ENCODE assay signal across 8 cellular contexts in the genomic region with DNA sequence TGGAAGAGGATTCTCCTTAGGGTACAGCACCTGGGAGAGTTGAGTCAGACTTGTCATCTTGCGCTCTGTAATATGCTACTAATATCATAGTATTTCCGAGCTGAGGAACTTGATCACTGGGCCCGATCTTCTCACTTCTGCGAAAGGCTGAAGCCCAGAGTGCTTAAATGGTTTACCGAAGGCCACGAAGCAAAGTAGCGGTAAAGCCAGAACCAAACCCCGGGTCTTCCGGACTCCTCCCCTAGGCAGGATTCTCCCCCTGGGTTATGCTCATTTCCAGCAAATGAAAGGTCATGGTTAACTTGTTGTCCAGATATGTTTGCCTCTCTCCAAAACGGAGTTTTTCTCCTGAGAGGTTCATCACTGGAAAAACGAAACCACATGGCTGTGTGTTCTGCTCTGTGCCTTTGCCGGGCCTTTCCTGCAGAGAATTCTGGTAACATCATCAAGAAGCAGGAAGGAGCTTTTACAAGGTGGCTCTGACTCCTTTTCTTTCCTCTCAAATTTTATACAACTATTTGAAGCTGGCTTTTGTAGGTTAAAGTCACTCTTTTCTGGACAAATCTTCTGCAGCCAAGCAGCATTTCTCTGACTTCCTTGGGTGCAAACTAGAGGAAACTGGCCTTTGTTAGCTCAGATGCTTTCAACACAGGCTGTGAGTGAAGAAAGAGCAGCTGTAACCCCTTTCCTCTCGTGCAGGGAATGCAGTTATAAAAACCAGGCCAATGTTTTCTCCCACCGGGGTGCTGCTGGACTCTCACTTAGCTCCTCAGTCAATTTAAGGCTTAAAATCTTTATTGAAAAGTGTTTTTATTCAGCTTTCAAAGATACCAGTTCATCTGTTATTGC. TPM values are rescaled to one million over a fixed set of nuclear protein-coding genes. Genes with fewer than 3 reads are reported as not detected.
DNase-seq lines count a peak whose midpoint lies in the region; ATAC-seq, FAIRE-seq and TF ChIP-seq lines count a peak whose summit lies in the region.

No MANE protein-coding gene starts in this region.

- H3K27ac ChIP-seq in right cardiac atrium (ENCODE audit: low read length) = peak overlapping the region; percentile 25

- H3K36me3 Mint-ChIP-seq in activated CD8-positive, alpha-beta T cell treated with anti-CD3 and anti-CD28 coated beads, Interleukin-2, amount 10 ng/mL, durations not matched to agents 7 days and 5 days (ENCODE audit: low read depth) = peaks cover 41% of the 10 kb centered on the region
- no peaks in the 10 kb centered on the region for H3K36me3 Mint-ChIP-seq in stimulated activated memory B cell treated with anti-CD40 and anti-IgM and Interleukin-4, amounts not matched to agents 10 μg/mL and 1 μg/mL and 100 μg/mL, for 72 hours

- H3K9me3 Mint-ChIP-seq in activated CD8-positive, alpha-beta T cell treated with anti-CD3 and anti-CD28 coated beads, Interleukin-2, amount 10 ng/mL, durations not matched to agents 7 days and 5 days (ENCODE audit: insufficient read depth) = no peaks in the 10 kb centered on the region
- H3K9me3 Mint-ChIP-seq in stimulated activated memory B cell treated with anti-CD40 and anti-IgM and Interleukin-4, amounts not matched to agents 10 μg/mL and 1 μg/mL and 100 μg/mL, for 72 hours = no peaks in the 10 kb centered on the region

- H3K27ac Mint-ChIP-seq in activated CD8-positive, alpha-beta T cell treated with anti-CD3 and anti-CD28 coated beads, Interleukin-2, amount 10 ng/mL, durations not matched to agents 7 days and 5 days = peak overlapping the region; percentile 86
- H3K27ac Mint-ChIP-seq in stimulated activated memory B cell treated with anti-CD40 and anti-IgM and Interleukin-4, amounts not matched to agents 10 μg/mL and 1 μg/mL and 100 μg/mL, for 72 hours = peak overlapping the region; percentile 10

- FAIRE-seq in D721Med (lab: Jason Lieb, UNC) = no peak

- H3K4me1 ChIP-seq in right cardiac atrium (ENCODE audit: control insufficient read depth, insufficient read depth, low read length) = no peaks in the 10 kb centered on the region

- H3K4me3 ChIP-seq in right cardiac atrium (ENCODE audit: low read length) = peak overlapping the region; percentile 19

- ATAC-seq in HG02870 (IDR thresholded peaks at IDR 0.05; ENCODE audit: unreplicated experiment) (peak; percentile 44), right cardiac atrium (peak; percentile 47 to 57), GM18505 (IDR thresholded peaks at IDR 0.05; ENCODE audit: unreplicated experiment) (no peak)
- ATAC-seq in activated CD8-positive, alpha-beta T cell treated with anti-CD3 and anti-CD28 coated beads, Interleukin-2, amount 10 ng/mL, durations not matched to agents 7 days and 5 days = peak; percentile 54
- ATAC-seq in stimulated activated memory B cell treated with anti-CD40 and anti-IgM and Interleukin-4, amounts not matched to agents 10 μg/mL and 1 μg/mL and 100 μg/mL, for 72 hours = no peak

- no peak for TF ChIP-seq POLR2A in GM18505 (IDR thresholded peaks at IDR 0.05; ENCODE audit: borderline replicate concordance, extremely low read depth, insufficient read depth, insufficient read length)

- no peaks in the 10 kb centered on the region for H3K27me3 ChIP-seq in right cardiac atrium (ENCODE audit: control insufficient read depth, insufficient read depth)

- peak; percentile 40 for DNase-seq in activated CD8-positive, alpha-beta T cell treated with anti-CD3 and anti-CD28 coated beads, Interleukin-2, amount 10 ng/mL, durations not matched to agents 7 days and 5 days
- DNase-seq in right cardiac atrium (no peak), D721Med (ENCODE audit: insufficient read length, low spot score) (no peak), NCI-H2081 (lab: John Stamatoyannopoulos, UW) (no peak), DMS53 treated with DMSO at 0.1 percent for 48 hours (lab: John Stamatoyannopoulos, UW; ENCODE audit: unreplicated experiment) (no peak)

- peak overlapping the region; percentile 73 for H3K4me3 Mint-ChIP-seq in activated CD8-positive, alpha-beta T cell treated with anti-CD3 and anti-CD28 coated beads, Interleukin-2, amount 10 ng/mL, durations not matched to agents 7 days and 5 days
- peak overlapping the region; percentile 19 for H3K4me3 Mint-ChIP-seq in stimulated activated memory B cell treated with anti-CD40 and anti-IgM and Interleukin-4, amounts not matched to agents 10 μg/mL and 1 μg/mL and 100 μg/mL, for 72 hours

- WGBS in right cardiac atrium = 33% methylated on average over 14 of the region's 14 CpGs

- intact Hi-C loops in right cardiac atrium (cut with DNase I) = no loop called here

- peaks cover 79% of the 10 kb centered on the region for H3K4me1 Mint-ChIP-seq in activated CD8-positive, alpha-beta T cell treated with anti-CD3 and anti-CD28 coated beads, Interleukin-2, amount 10 ng/mL, durations not matched to agents 7 days and 5 days (ENCODE audit: low read depth)
- H3K4me1 Mint-ChIP-seq in stimulated activated memory B cell treated with anti-CD40 and anti-IgM and Interleukin-4, amounts not matched to agents 10 μg/mL and 1 μg/mL and 100 μg/mL, for 72 hours = no peaks in the 10 kb centered on the region

- no peaks in the 10 kb centered on the region for H3K9me3 ChIP-seq in right cardiac atrium (ENCODE audit: control insufficient read depth, low read length)

- CTCF ChIA-PET in activated CD8-positive, alpha-beta T cell treated with anti-CD3 and anti-CD28 coated beads, Interleukin-2, amount 10 ng/mL, durations not matched to agents 7 days and 5 days (lab: Charles Lee) = interaction anchor here (0.9 to 3.4 kb wide), 19 partner anchors 9 to 164 kb away, joined by 3 to 54 read pairs (median 4); partner anchors contain the start of gene UBASH3B

- TF ChIP-seq CTCF in D721Med (IDR thresholded peaks at IDR 0.05; ENCODE audit: insufficient read depth, missing control alignments) = no peak

- POLR2A ChIA-PET in activated CD8-positive, alpha-beta T cell treated with anti-CD3 and anti-CD28 coated beads, Interleukin-2, amount 10 ng/mL, durations not matched to agents 7 days and 5 days (lab: Charles Lee) = interaction anchor here (0.6 to 3.1 kb wide), 10 partner anchors 16 to 365 kb away, joined by 3 to 15 read pairs (median 6); partner anchors contain the start of gene UBASH3B

- H3K27me3 Mint-ChIP-seq in activated CD8-positive, alpha-beta T cell treated with anti-CD3 and anti-CD28 coated beads, Interleukin-2, amount 10 ng/mL, durations not matched to agents 7 days and 5 days (ENCODE audit: low read depth) = no peaks in the 10 kb centered on the region
- no peaks in the 10 kb centered on the region for H3K27me3 Mint-ChIP-seq in stimulated activated memory B cell treated with anti-CD40 and anti-IgM and Interleukin-4, amounts not matched to agents 10 μg/mL and 1 μg/mL and 100 μg/mL, for 72 hours

RNA-seq across cellular contexts. Expression of gene UBASH3B, which starts 35.5 kb away (rescaled TPM):
- 10 to 100 TPM; 66.6 to 75.0 TPM for total RNA-seq in activated CD8-positive, alpha-beta T cell treated with anti-CD3 and anti-CD28 coated beads, Interleukin-2, amount 10 ng/mL, durations not matched to agents 7 days and 5 days
- total RNA-seq in right cardiac atrium = 1 to 10 TPM; 1.5 to 2.5 (median 1.6) TPM
- 0.34 TPM for polyA plus RNA-seq in right cardiac atrium

Comparison
In these comparisons a context has a peak if more than half of its experiments do, and no peak if none do; other contexts are left out.
1. ATAC-seq: peak in HG02870 (single experiment), activated CD8-positive, alpha-beta T cell treated with anti-CD3 and anti-CD28 coated beads, Interleukin-2, amount 10 ng/mL, durations not matched to agents 7 days and 5 days (single experiment) and right cardiac atrium (2 of 2); none in stimulated activated memory B cell treated with anti-CD40 and anti-IgM and Interleukin-4, amounts not matched to agents 10 μg/mL and 1 μg/mL and 100 μg/mL, for 72 hours (single experiment) and GM18505 (single experiment).
2. RNA of gene UBASH3B, which starts 35.5 kb away (total RNA-seq): 66.6 to 75.0 TPM in activated CD8-positive, alpha-beta T cell treated with anti-CD3 and anti-CD28 coated beads, Interleukin-2, amount 10 ng/mL, durations not matched to agents 7 days and 5 days; 1.5 to 2.5 TPM in right cardiac atrium; every median in the first group is over 10 times any median in the second.